Comparison of ENCODE assay signal across 14 cellular contexts in the genomic region with DNA sequence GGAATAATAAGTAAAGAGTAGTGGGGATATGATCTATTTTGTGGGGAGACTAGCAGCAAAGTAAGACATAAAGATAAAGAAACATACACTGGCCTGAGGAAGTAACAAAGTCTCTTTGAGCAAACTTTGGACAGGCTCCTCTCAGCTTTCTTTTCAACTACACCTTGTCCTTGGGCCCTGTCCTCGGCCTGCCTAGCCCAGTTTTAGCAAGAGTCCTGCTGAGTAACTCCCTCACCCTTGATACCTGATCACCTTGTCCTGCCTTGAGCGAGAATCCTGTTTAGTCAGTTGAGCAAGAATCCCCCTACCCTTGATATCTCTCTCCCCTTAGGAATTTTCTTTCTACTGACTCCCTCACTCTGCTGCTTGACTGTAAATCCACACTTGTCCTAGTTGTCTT. TPM values are rescaled to one million over a fixed set of nuclear protein-coding genes. Genes with fewer than 3 reads are reported as not detected.
A peak's percentile ranks its signal among the peaks of the same experiment; 100 is the strongest.
DNase-seq lines count a peak whose midpoint lies in the region; TF ChIP-seq lines count a peak whose summit lies in the region.
"Had no signal": no experiment of that assay in that cellular context is flagged by ENCODE, and none has a peak within 500 bp of the region (broad histone marks: within the 10 kb centered on the region; RNA-seq: fewer than 3 reads in every experiment).

No MANE protein-coding gene starts in this region.

- no peak overlapping the region for H3K27ac Mint-ChIP-seq in activated naive CD4-positive, alpha-beta T cell treated with anti-CD3 and anti-CD28 coated beads for 36 hours
- peak overlapping the region; percentile 97 for H3K27ac Mint-ChIP-seq in activated T-helper 1 cell treated with anti-CD3 and anti-CD28 coated beads, Interleukin-12 subunit alpha, Interleukin-12 subunit beta, Interleukin-2, Interleukin-4 antibody, amounts not matched to agents 30 ng/mL and 10 ng/mL and 1 ng/mL, durations not matched to agents 14 hours and 24 hours and 36 hours

- WGBS in mesendoderm (ENCODE audit: extremely low coverage, insufficient coverage, low lambda C conversion rate) = no CpG with 5 or more reads among the region's 2 CpGs
- 58 to 81% methylated on average over 2 of the region's 2 CpGs for WGBS in thyroid gland, 2 donors

- no peaks in the 10 kb centered on the region for H3K79me2 ChIP-seq in mesendoderm (ENCODE audit: control insufficient read depth, insufficient read depth, low read length)

- H3K4me3 Mint-ChIP-seq in activated naive CD4-positive, alpha-beta T cell treated with anti-CD3 and anti-CD28 coated beads for 36 hours = peak overlapping the region; percentile 39
- peak overlapping the region; percentile 61 for H3K4me3 Mint-ChIP-seq in activated T-helper 1 cell treated with anti-CD3 and anti-CD28 coated beads, Interleukin-12 subunit alpha, Interleukin-12 subunit beta, Interleukin-2, Interleukin-4 antibody, amounts not matched to agents 30 ng/mL and 10 ng/mL and 1 ng/mL, durations not matched to agents 14 hours and 24 hours and 36 hours

- H3K9me3 ChIP-seq in thyroid gland = no peaks in the 10 kb centered on the region
- H3K9me3 ChIP-seq: gastroesophageal sphincter, pancreas had no signal

- no peaks in the 10 kb centered on the region for H3K4me1 ChIP-seq in mesendoderm (ENCODE audit: control insufficient read depth, low read depth, low read length)
- H3K4me1 ChIP-seq in thyroid gland = peaks cover 0 to 7% of the 10 kb centered on the region in 2 donors

- no peak overlapping the region for H3K56ac ChIP-seq in mesendoderm (ENCODE audit: low read length)

- H2BK120ac ChIP-seq in mesendoderm (ENCODE audit: low read depth, low read length) = no peak overlapping the region

- H3K36me3 Mint-ChIP-seq in activated naive CD4-positive, alpha-beta T cell treated with anti-CD3 and anti-CD28 coated beads for 36 hours (ENCODE audit: low read depth) = peaks cover 7% of the 10 kb centered on the region
- peaks cover 6% of the 10 kb centered on the region for H3K36me3 Mint-ChIP-seq in activated T-helper 1 cell treated with anti-CD3 and anti-CD28 coated beads, Interleukin-12 subunit alpha, Interleukin-12 subunit beta, Interleukin-2, Interleukin-4 antibody, amounts not matched to agents 30 ng/mL and 10 ng/mL and 1 ng/mL, durations not matched to agents 14 hours and 24 hours and 36 hours (ENCODE audit: low read depth)

- no peak overlapping the region for H3K18ac ChIP-seq in mesendoderm (ENCODE audit: low read length)

- intact Hi-C loops in activated naive CD4-positive, alpha-beta T cell treated with anti-CD3 and anti-CD28 coated beads for 36 hours (cut with micrococcal nuclease) = loop anchor here (5.0 to 10.0 kb wide), 5 partner anchors 178 to 1235 kb away; partner anchors contain the start of genes BEX5 and GPRASP1
- intact Hi-C loops in activated T-helper 1 cell treated with anti-CD3 and anti-CD28 coated beads, Interleukin-12 subunit alpha, Interleukin-12 subunit beta, Interleukin-2, Interleukin-4 antibody, amounts not matched to agents 30 ng/mL and 10 ng/mL and 1 ng/mL, durations not matched to agents 14 hours and 24 hours and 36 hours (cut with micrococcal nuclease) = loop anchor here (5.0 to 10.0 kb wide), 3 partner anchors 65 to 513 kb away; partner anchors contain the start of genes ARMCX4 and ZMAT1
- intact Hi-C loops in thyroid gland (cut with DNase I) = no loop called here

- no peak for TF ChIP-seq POLR2A in thyroid gland (IDR thresholded peaks at IDR 0.05)

- no peak overlapping the region for H4K5ac ChIP-seq in mesendoderm (ENCODE audit: low read length)

- H3K36me3 ChIP-seq in mesendoderm (ENCODE audit: control insufficient read depth, insufficient read depth, low read length) (no peaks in the 10 kb centered on the region), thyroid gland (no peaks in the 10 kb centered on the region)
- H3K36me3 ChIP-seq: pancreas had no signal

- no peaks in the 10 kb centered on the region for H3K79me1 ChIP-seq in mesendoderm (ENCODE audit: low read length)

- no peaks in the 10 kb centered on the region for H3K27me3 Mint-ChIP-seq in activated naive CD4-positive, alpha-beta T cell treated with anti-CD3 and anti-CD28 coated beads for 36 hours (ENCODE audit: low read depth)
- H3K27me3 Mint-ChIP-seq in activated T-helper 1 cell treated with anti-CD3 and anti-CD28 coated beads, Interleukin-12 subunit alpha, Interleukin-12 subunit beta, Interleukin-2, Interleukin-4 antibody, amounts not matched to agents 30 ng/mL and 10 ng/mL and 1 ng/mL, durations not matched to agents 14 hours and 24 hours and 36 hours (ENCODE audit: insufficient read depth) = no peaks in the 10 kb centered on the region

- H2BK15ac ChIP-seq in mesendoderm (replicated peaks; ENCODE audit: low read depth) = no peak overlapping the region

- no peaks in the 10 kb centered on the region for H3K9me3 Mint-ChIP-seq in activated naive CD4-positive, alpha-beta T cell treated with anti-CD3 and anti-CD28 coated beads for 36 hours
- H3K9me3 Mint-ChIP-seq in activated T-helper 1 cell treated with anti-CD3 and anti-CD28 coated beads, Interleukin-12 subunit alpha, Interleukin-12 subunit beta, Interleukin-2, Interleukin-4 antibody, amounts not matched to agents 30 ng/mL and 10 ng/mL and 1 ng/mL, durations not matched to agents 14 hours and 24 hours and 36 hours = no peaks in the 10 kb centered on the region

- H2BK5ac ChIP-seq in mesendoderm (ENCODE audit: low read length) = no peak overlapping the region

- H3K4me3 ChIP-seq in mesendoderm (ENCODE audit: low read length) = no peak overlapping the region
- H3K4me3 ChIP-seq in thyroid gland (replicated peaks in 1 of 3) = no peak overlapping the region

- H4K8ac ChIP-seq in mesendoderm (ENCODE audit: low read depth, low read length) = no peak overlapping the region

- DNase-seq in activated naive CD4-positive, alpha-beta T cell treated with anti-CD3 and anti-CD28 coated beads for 36 hours = no peak
- DNase-seq in activated naive CD4-positive, alpha-beta T cell (lab: John Stamatoyannopoulos, UW) = no peak
- no peak for DNase-seq in activated T-helper 1 cell treated with anti-CD3 and anti-CD28 coated beads, Interleukin-12 subunit alpha, Interleukin-12 subunit beta, Interleukin-2, Interleukin-4 antibody, amounts not matched to agents 30 ng/mL and 10 ng/mL and 1 ng/mL, durations not matched to agents 14 hours and 24 hours and 36 hours (ENCODE audit: low spot score)
- DNase-seq in mesendoderm (peak; percentile 37), thyroid gland (peak in 1 of 2 donors; percentile 19), NCI-H748 (lab: John Stamatoyannopoulos, UW; ENCODE audit: unreplicated experiment) (no peak), C1 segment of cervical spinal cord (lab: John Stamatoyannopoulos, UW) (no peak)
- no peak for DNase-seq in activated effector memory CD4-positive, alpha-beta T cell treated with anti-CD3 and anti-CD28 coated beads, Interleukin-2, amount 50 U/mL, for 16 hours
- DNase-seq: DMS79; left cardiac atrium; NCI-H2029; pancreas; stimulated activated CD8-positive, alpha-beta memory T cell treated with anti-CD3 and anti-CD28 coated beads, Interleukin-4, amount 100 ng/mL, for 48 hours had no signal

- no peak overlapping the region for H3K9ac ChIP-seq in mesendoderm (ENCODE audit: low read length)

- CTCF ChIA-PET in activated naive CD4-positive, alpha-beta T cell treated with anti-CD3 and anti-CD28 coated beads for 36 hours (lab: Charles Lee) = interaction anchor here (1.0 kb wide), 1 partner anchor 130 kb away, joined by 3 read pairs; no protein-coding TSS in a partner anchor

- H3K27me3 ChIP-seq in mesendoderm (ENCODE audit: insufficient read depth, low read length, poor library complexity) = no peaks in the 10 kb centered on the region
- no peaks in the 10 kb centered on the region for H3K27me3 ChIP-seq in thyroid gland
- H3K27me3 ChIP-seq: gastroesophageal sphincter, pancreas had no signal

- H3K4me1 Mint-ChIP-seq in activated naive CD4-positive, alpha-beta T cell treated with anti-CD3 and anti-CD28 coated beads for 36 hours (ENCODE audit: low read depth) = peaks cover 36% of the 10 kb centered on the region
- H3K4me1 Mint-ChIP-seq in activated T-helper 1 cell treated with anti-CD3 and anti-CD28 coated beads, Interleukin-12 subunit alpha, Interleukin-12 subunit beta, Interleukin-2, Interleukin-4 antibody, amounts not matched to agents 30 ng/mL and 10 ng/mL and 1 ng/mL, durations not matched to agents 14 hours and 24 hours and 36 hours (ENCODE audit: low read depth) = peaks cover 27% of the 10 kb centered on the region

- no peak overlapping the region for H3K4ac ChIP-seq in mesendoderm (ENCODE audit: low read depth, low read length)

- H3K27ac ChIP-seq in mesendoderm (ENCODE audit: low read depth, low read length) = no peak overlapping the region
- peak overlapping the region; percentile 81 to 98 (median 96) for H3K27ac ChIP-seq in thyroid gland

- H3K23ac ChIP-seq in mesendoderm (ENCODE audit: low read length) = no peak overlapping the region

- TF ChIP-seq CTCF in thyroid gland (IDR thresholded peaks at IDR 0.05) = no peak

- H3K4me2 ChIP-seq in mesendoderm (ENCODE audit: low read length) = no peak overlapping the region

- H2AK5ac ChIP-seq in mesendoderm (ENCODE audit: low read length) = no peak overlapping the region

RNA-seq across cellular contexts. Expression of gene HNRNPH2, which starts 11.5 kb away (rescaled TPM):
- 10 to 100 TPM; 31.5 to 31.9 TPM for total RNA-seq in activated naive CD4-positive, alpha-beta T cell treated with anti-CD3 and anti-CD28 coated beads for 36 hours
- total RNA-seq in activated T-helper 1 cell treated with anti-CD3 and anti-CD28 coated beads, Interleukin-12 subunit alpha, Interleukin-12 subunit beta, Interleukin-2, Interleukin-4 antibody, amounts not matched to agents 30 ng/mL and 10 ng/mL and 1 ng/mL, durations not matched to agents 14 hours and 24 hours and 36 hours = 20.6 and 21.3 TPM in 2 replicates
- polyA plus RNA-seq in mesendoderm (2013, experiment 1 of 2) = 54.7 TPM
- polyA plus RNA-seq in mesendoderm (2013, experiment 2 of 2) = 53.0 TPM
- total RNA-seq in thyroid gland = 10 to 100 TPM; 53.5 to 68.4 (median 67.5) TPM

RNA-seq across cellular contexts. Expression of gene GLA, which starts 11.8 kb away (rescaled TPM):
- 10 to 100 TPM; 40.7 to 45.8 TPM for total RNA-seq in activated naive CD4-positive, alpha-beta T cell treated with anti-CD3 and anti-CD28 coated beads for 36 hours
- total RNA-seq in activated T-helper 1 cell treated with anti-CD3 and anti-CD28 coated beads, Interleukin-12 subunit alpha, Interleukin-12 subunit beta, Interleukin-2, Interleukin-4 antibody, amounts not matched to agents 30 ng/mL and 10 ng/mL and 1 ng/mL, durations not matched to agents 14 hours and 24 hours and 36 hours = 65.7 and 67.9 TPM in 2 replicates
- polyA plus RNA-seq in mesendoderm (2013, experiment 1 of 2) = 31.3 TPM
- 32.2 TPM for polyA plus RNA-seq in mesendoderm (2013, experiment 2 of 2)
- total RNA-seq in thyroid gland = 10 to 100 TPM; 16.5 to 37.5 (median 26.8) TPM

RNA-seq across cellular contexts. Expression of gene RPL36A, which starts 28.7 kb away (rescaled TPM):
- total RNA-seq in activated naive CD4-positive, alpha-beta T cell treated with anti-CD3 and anti-CD28 coated beads for 36 hours = 100 to 1,000 TPM; 446 to 500 TPM
- 226 and 269 TPM in 2 replicates for total RNA-seq in activated T-helper 1 cell treated with anti-CD3 and anti-CD28 coated beads, Interleukin-12 subunit alpha, Interleukin-12 subunit beta, Interleukin-2, Interleukin-4 antibody, amounts not matched to agents 30 ng/mL and 10 ng/mL and 1 ng/mL, durations not matched to agents 14 hours and 24 hours and 36 hours
- 3,648 TPM for polyA plus RNA-seq in mesendoderm (2013, experiment 1 of 2)
- 3,664 TPM for polyA plus RNA-seq in mesendoderm (2013, experiment 2 of 2)
- 1,000 to 10,000 TPM in 2 of 4 donors, 100 to 1,000 TPM in 2; 258 to 2,076 (median 1,246) TPM for total RNA-seq in thyroid gland

RNA-seq across cellular contexts. Expression of gene BTK, which starts 33.5 kb away (rescaled TPM):
- total RNA-seq in activated naive CD4-positive, alpha-beta T cell treated with anti-CD3 and anti-CD28 coated beads for 36 hours = under 1 TPM; 0.38 to 0.47 TPM
- total RNA-seq in activated T-helper 1 cell treated with anti-CD3 and anti-CD28 coated beads, Interleukin-12 subunit alpha, Interleukin-12 subunit beta, Interleukin-2, Interleukin-4 antibody, amounts not matched to agents 30 ng/mL and 10 ng/mL and 1 ng/mL, durations not matched to agents 14 hours and 24 hours and 36 hours = not detected in 2 replicates
- 0.08 TPM for polyA plus RNA-seq in mesendoderm (2013, experiment 1 of 2)
- 0.13 TPM for polyA plus RNA-seq in mesendoderm (2013, experiment 2 of 2)
- 1 to 10 TPM in 3 of 4 donors, under 1 TPM in 1; 0.49 to 5.2 (median 1.6) TPM for total RNA-seq in thyroid gland
